Comparison of ENCODE assay signal across 8 cellular contexts in the genomic region with DNA sequence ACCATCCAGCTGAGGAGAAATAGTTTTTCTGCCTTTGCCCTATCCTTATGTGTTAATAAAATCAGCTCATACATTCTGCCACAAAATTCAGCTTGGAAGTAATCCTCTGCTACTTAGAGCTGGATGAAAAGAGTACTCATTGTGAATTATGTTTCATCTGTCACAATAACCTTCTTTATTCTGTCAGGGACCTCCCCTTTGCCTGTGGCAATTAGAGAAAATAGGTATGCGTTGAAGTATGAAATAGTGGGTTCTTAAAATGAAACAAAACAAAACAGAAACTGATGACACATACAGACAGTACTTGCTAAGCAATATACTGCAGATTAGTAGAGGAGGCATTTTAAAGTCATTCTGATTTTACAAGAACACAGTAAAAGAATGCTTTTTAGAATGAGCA.
DNase-seq lines count a peak whose midpoint lies in the region; ATAC-seq, FAIRE-seq and TF ChIP-seq lines count a peak whose summit lies in the region.

No MANE protein-coding gene starts in this region.

- no peak for FAIRE-seq in pancreas (lab: Jason Lieb, UNC)

- H3K36me3 Mint-ChIP-seq in Calu3 (ENCODE audit: insufficient read depth, unreplicated experiment): no peaks in the 10 kb centered on the region

- peaks cover 0 to 5% (median 1%) of the 10 kb centered on the region in 4 donors for H3K27me3 ChIP-seq in pancreas
- no peaks in the 10 kb centered on the region for H3K27me3 ChIP-seq in stomach

- H3K4me1 ChIP-seq in pancreas (no peaks in the 10 kb centered on the region), stomach (no peaks in the 10 kb centered on the region)

- CTCF ChIA-PET in Calu3 (lab: Charles Lee): no interaction called here

- no peak for TF ChIP-seq EP300 in stomach (IDR thresholded peaks at IDR 0.05)

- H3K4me3 ChIP-seq in LNCaP clone FGC (ENCODE audit: low read depth, low read length) (peak overlapping the region; percentile 57), pancreas (no peak overlapping the region), stomach (peak overlapping the region in 1 of 4 donors; percentile 5)

- H3K27ac ChIP-seq in epithelial cell of prostate (peak overlapping the region; percentile 10), pancreas (no peak overlapping the region), stomach (peak overlapping the region in 1 of 5 donors; percentile 57)

- ATAC-seq in GM18867 (IDR thresholded peaks at IDR 0.05; ENCODE audit: unreplicated experiment) (peak; percentile 83), pancreas (no peak)

- no peaks in the 10 kb centered on the region for H3K27me3 Mint-ChIP-seq in Calu3 (ENCODE audit: unreplicated experiment)

- TF ChIP-seq POLR2A in stomach (IDR thresholded peaks at IDR 0.05): no peak

- no TSS peak for BruUV-seq in Calu3 (replicated peaks; lab: Mats Ljungman, UMichigan)

- H3K27ac Mint-ChIP-seq in Calu3 (ENCODE audit: unreplicated experiment): no peak overlapping the region

- intact Hi-C loops in Calu3 (cut with micrococcal nuclease; ENCODE audit: unreplicated experiment): no loop called here
- intact Hi-C loops in pancreas (cut with DNase I): no loop called here
- intact Hi-C loops in stomach (cut with DNase I; ENCODE audit: low total_unique reads): no loop called here

- TF ChIP-seq CTCF in LNCaP clone FGC (IDR thresholded peaks at IDR 0.05; ENCODE audit: control insufficient read depth, extremely low read depth, insufficient read depth): no peak
- no peak for TF ChIP-seq CTCF in Calu3 (IDR thresholded peaks at IDR 0.05; ENCODE audit: unreplicated experiment)
- TF ChIP-seq CTCF in pancreas (IDR thresholded peaks at IDR 0.05): no peak
- TF ChIP-seq CTCF in stomach (IDR thresholded peaks at IDR 0.05): no peak

- H3K4me1 Mint-ChIP-seq in Calu3 (ENCODE audit: low read depth, unreplicated experiment): peaks cover 7% of the 10 kb centered on the region

- DNase-seq in LNCaP clone FGC (ENCODE audit: low read depth) (no peak), epithelial cell of prostate (ENCODE audit: low read depth, low spot score) (peak; percentile 34), retina (peak; percentile 19), Calu3 (no peak), pancreas (no peak), stomach (no peak)
- no peak for DNase-seq in effector CD4-positive, alpha-beta T cell

- WGBS in pancreas, 2 donors: 31 to 34% methylated on average over 1 of the region's 1 CpG
- 24 to 62% (median 50%) methylated on average over 1 of the region's 1 CpG for WGBS in stomach, 5 donors

- no peak overlapping the region for H3K4me3 Mint-ChIP-seq in Calu3 (ENCODE audit: low read depth, unreplicated experiment)

- H3K9me3 ChIP-seq in pancreas (no peaks in the 10 kb centered on the region), stomach (no peaks in the 10 kb centered on the region)

- no peaks in the 10 kb centered on the region for H3K9me3 Mint-ChIP-seq in Calu3 (ENCODE audit: low read depth, unreplicated experiment)

- H3K36me3 ChIP-seq in pancreas (no peaks in the 10 kb centered on the region), stomach (no peaks in the 10 kb centered on the region)

Comparison
In these comparisons a context has a peak if more than half of its experiments do, and no peak if none do; other contexts are left out.
1. DNase-seq: peak in epithelial cell of prostate (single experiment) and retina (single experiment); none in LNCaP clone FGC (single experiment), Calu3 (single experiment), effector CD4-positive, alpha-beta T cell (single experiment), pancreas (0 of 6) and stomach (single experiment).